Comparison of ENCODE assay signal across 1 cellular context in the genomic region with DNA sequence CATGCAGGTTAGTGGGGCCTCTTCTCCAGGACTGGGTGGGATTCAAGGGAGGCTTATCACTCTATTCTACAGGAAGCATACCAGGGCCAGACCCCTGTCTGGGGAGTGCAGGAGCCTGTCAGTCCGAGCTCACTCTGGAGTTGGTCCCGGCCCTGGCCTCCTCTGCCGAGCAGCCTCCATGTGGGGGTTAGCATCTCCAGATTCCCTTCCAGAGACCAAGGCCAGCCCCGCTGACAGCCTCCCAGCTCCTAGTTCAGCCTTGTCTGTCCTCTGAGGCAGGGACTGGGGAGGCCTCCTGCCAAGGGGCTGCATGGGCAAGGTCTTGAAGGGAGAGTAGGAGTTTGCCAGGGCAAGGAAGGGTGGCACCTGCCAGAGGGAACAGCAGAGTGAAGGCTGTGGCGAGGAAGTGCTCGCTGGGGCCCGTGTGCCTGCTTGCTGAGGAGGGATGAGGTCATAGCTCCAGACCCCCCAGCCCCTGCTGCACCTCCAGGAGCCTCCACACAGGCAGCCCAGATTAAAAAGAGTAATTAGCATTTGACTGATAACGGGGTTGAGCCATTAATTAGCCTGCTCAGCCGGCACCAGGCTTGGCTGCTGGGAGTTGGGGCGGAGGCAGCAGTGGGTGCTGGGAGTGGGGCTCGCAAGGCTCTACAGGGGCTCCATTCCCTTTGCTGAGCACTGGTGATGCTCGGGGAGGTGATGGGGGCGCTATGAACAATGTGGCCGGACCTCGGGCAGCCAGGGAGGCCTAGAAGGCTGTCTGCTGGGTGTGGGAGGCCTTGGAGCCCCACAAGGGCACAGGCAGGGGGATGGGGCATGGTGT.
TF ChIP-seq lines count a peak whose summit lies in the region.

No MANE protein-coding gene starts in this region.

TF ChIP-seq in HEK293, 187 proteins besides CTCF, POLR2A, EP300 and RAD21 (continued from another document):
- TF ChIP-seq, protein P1, sequence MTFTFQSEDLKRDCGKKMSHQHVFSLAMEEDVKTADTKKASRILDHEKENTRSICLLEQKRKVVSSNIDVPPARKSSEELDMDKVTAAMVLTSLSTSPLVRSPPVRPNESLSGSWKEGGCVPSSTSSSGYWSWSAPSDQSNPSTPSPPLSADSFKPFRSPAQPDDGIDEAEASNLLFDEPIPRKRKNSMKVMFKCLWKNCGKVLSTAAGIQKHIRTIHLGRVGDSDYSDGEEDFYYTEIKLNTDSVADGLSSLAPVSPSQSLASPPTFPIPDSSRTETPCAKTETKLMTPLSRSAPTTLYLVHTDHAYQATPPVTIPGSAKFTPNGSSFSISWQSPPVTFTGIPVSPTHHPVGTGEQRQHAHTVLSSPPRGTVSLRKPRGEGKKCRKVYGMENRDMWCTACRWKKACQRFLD (tag by site-specific recombination; IDR thresholded peaks at IDR 0.05), result no peak
- TF ChIP-seq ZIC2 (tag by site-specific recombination; IDR thresholded peaks at IDR 0.05), result peak; percentile 82
- no peak for TF ChIP-seq ZBTB1 (tag by site-specific recombination; IDR thresholded peaks at IDR 0.05)
- peak; percentile 19; the same call in 1 of the 2 replicates for TF ChIP-seq GLIS2 (tag by site-specific recombination; IDR thresholded peaks at IDR 0.05)
TF ChIP-seq in HEK293: peak in this region for 5.
